ENCODE assay signal across 25 cellular contexts in genomic region chr20:25021336-25021735, GRCh38. TPM values are rescaled to one million over a fixed set of nuclear protein-coding genes. Genes with fewer than 3 reads are reported as not detected.
DNase-seq lines count a peak whose midpoint lies in the region; ATAC-seq and TF ChIP-seq lines count a peak whose summit lies in the region.
"Had no signal": no experiment of that assay in that cellular context is flagged by ENCODE, and none has a peak within 500 bp of the region (broad histone marks: within the 10 kb centered on the region; RNA-seq: fewer than 3 reads in every experiment).

No MANE protein-coding gene starts in this region.

- WGBS in heart right ventricle, 2 donors: 88 to 91% methylated on average over 6 of the region's 6 CpGs
- WGBS in stomach, 5 donors: 83 to 96% (median 94%) methylated on average over 2 to 6 of the region's 6 CpGs

- CTCF ChIA-PET in HEK293T (lab: Yijun Ruan, JAX): no interaction called here

- H3K4me1 Mint-ChIP-seq in osteocyte (ENCODE audit: unreplicated experiment): no peaks in the 10 kb centered on the region

- H3K4me3 ChIP-seq in heart right ventricle (no peak overlapping the region), stomach (no peak overlapping the region), BE2C (ENCODE audit: low read depth, low read length) (no peak overlapping the region)
- H3K4me3 ChIP-seq: GM23338, K562, SJSA1 had no signal

- peak overlapping the region in 7 of 10 donors; percentile 7 to 58 (median 47) for H3K27ac ChIP-seq in heart right ventricle
- peak overlapping the region in 3 of 5 donors; percentile 33 to 81 (median 69) for H3K27ac ChIP-seq in stomach
- H3K27ac ChIP-seq: 22Rv1, SJSA1 had no signal

- TF ChIP-seq POLR2A in stomach (IDR thresholded peaks at IDR 0.05): no peak

- ATAC-seq in heart right ventricle (no peak), left ventricle myocardium superior (no peak)
- ATAC-seq: GM23338, K562, PC-3 had no signal

- H3K9me3 ChIP-seq in heart right ventricle: no peaks in the 10 kb centered on the region
- no peaks in the 10 kb centered on the region for H3K9me3 ChIP-seq in stomach
- no peaks in the 10 kb centered on the region for H3K9me3 ChIP-seq in BE2C
- H3K9me3 ChIP-seq: SJSA1 had no signal

- H3K27ac Mint-ChIP-seq in osteocyte (ENCODE audit: unreplicated experiment): no peak overlapping the region
- H3K27ac Mint-ChIP-seq: CD4-positive, alpha-beta T cell; GM23338; H9; HFFc6 had no signal

- no peaks in the 10 kb centered on the region for H3K36me3 Mint-ChIP-seq in osteocyte (ENCODE audit: unreplicated experiment)

- H3K4me1 ChIP-seq in heart right ventricle (peaks cover 0 to 63% (median 28%) of the 10 kb centered on the region in 9 donors), stomach (peaks cover 38 to 84% (median 78%) of the 10 kb centered on the region in 4 donors), BE2C (no peaks in the 10 kb centered on the region)
- H3K4me1 ChIP-seq: SJSA1 had no signal

- intact Hi-C loops in heart right ventricle (cut with DNase I): loop anchor here in 1 of 10 donors (2.0 kb wide), 1 partner anchor 19 kb away; no protein-coding TSS in a partner anchor
- intact Hi-C loops in left ventricle myocardium superior (cut with micrococcal nuclease): no loop called here
- intact Hi-C loops in stomach (cut with DNase I; ENCODE audit: low total_unique reads): no loop called here

- no peak for DNase-seq in heart right ventricle
- no peak for DNase-seq in left ventricle myocardium superior
- DNase-seq in mesenteric fat pad (ENCODE audit: low spot score): peak; percentile 72
- peak; percentile 16 for DNase-seq in stomach
- no peak for DNase-seq in BE2C
- no peak for DNase-seq in HEK293T (ENCODE audit: extremely low spot score)
- no peak for DNase-seq in osteocyte (ENCODE audit: extremely low spot score, unreplicated experiment)
- DNase-seq: ACHN; CD4-positive, alpha-beta T cell; H9; HFFc6; Kasumi-1; NCI-H1092 treated with DMSO at 0.1 percent for 48 hours; NCI-H1436; NCI-H187 treated with DMSO at 0.1 percent for 48 hours; NCI-H2171 treated with DMSO at 0.1 percent for 48 hours; NCI-H345; NCI-H524; NCI-H748 treated with DMSO at 0.1 percent for 48 hours; NK-92 treated with Interleukin-12 subunit alpha and Interleukin-12 subunit beta, amount 100 ng/mL, for 24 hours; PC-3 had no signal

- H3K27me3 Mint-ChIP-seq in osteocyte (ENCODE audit: unreplicated experiment): no peaks in the 10 kb centered on the region
- H3K27me3 Mint-ChIP-seq: CD4-positive, alpha-beta T cell had no signal

- H3K4me3 Mint-ChIP-seq in osteocyte (ENCODE audit: unreplicated experiment): no peak overlapping the region
- H3K4me3 Mint-ChIP-seq: CD4-positive, alpha-beta T cell; GM23338; H9; HFFc6 had no signal

- H3K36me3 ChIP-seq in heart right ventricle: peaks cover 0 to 73% (median 23%) of the 10 kb centered on the region in 9 donors
- H3K36me3 ChIP-seq in stomach: peaks cover 12 to 66% (median 50%) of the 10 kb centered on the region in 4 donors
- no peaks in the 10 kb centered on the region for H3K36me3 ChIP-seq in BE2C
- H3K36me3 ChIP-seq: SJSA1 had no signal

- H3K9me3 Mint-ChIP-seq in osteocyte (ENCODE audit: unreplicated experiment): no peaks in the 10 kb centered on the region
- H3K9me3 Mint-ChIP-seq: CD4-positive, alpha-beta T cell; GM23338; H9; HFFc6 had no signal

- POLR2A ChIA-PET in HEK293T (lab: Yijun Ruan, JAX): no interaction called here

- no peak for TF ChIP-seq CTCF in heart right ventricle (IDR thresholded peaks at IDR 0.05)
- TF ChIP-seq CTCF in stomach (IDR thresholded peaks at IDR 0.05): no peak
- no peak for TF ChIP-seq CTCF in BE2C (IDR thresholded peaks at IDR 0.05; ENCODE audit: low read depth, low read length)
- no peak for TF ChIP-seq CTCF in osteocyte (IDR thresholded peaks at IDR 0.05)

- TF ChIP-seq EP300 in stomach (IDR thresholded peaks at IDR 0.05): no peak

- H3K27me3 ChIP-seq in heart right ventricle (no peaks in the 10 kb centered on the region), stomach (no peaks in the 10 kb centered on the region), BE2C (no peaks in the 10 kb centered on the region)
- H3K27me3 ChIP-seq: SJSA1 had no signal

TF ChIP-seq in HEK293T, 16 proteins besides CTCF, POLR2A, EP300 and RAD21:
- TF ChIP-seq SUZ12 (IDR thresholded peaks at IDR 0.05) (no peak), L3MBTL2 (conservative IDR thresholded peaks at IDR 0.05) (no peak), SP1 (IDR thresholded peaks at IDR 0.05) (no peak), TARDBP (IDR thresholded peaks at IDR 0.05) (no peak), CTBP1 (IDR thresholded peaks at IDR 0.05; ENCODE audit: borderline replicate concordance) (no peak), ARNT (IDR thresholded peaks at IDR 0.05) (no peak), BHLHE40 (IDR thresholded peaks at IDR 0.05; ENCODE audit: borderline replicate concordance) (no peak), FOXK2 (IDR thresholded peaks at IDR 0.05) (no peak), PKNOX1 (IDR thresholded peaks at IDR 0.05) (no peak), FOXA1 (IDR thresholded peaks at IDR 0.05) (no peak)
TF ChIP-seq in HEK293T: peak in this region for 0.

RNA-seq across cellular contexts. Expression of gene APMAP, which starts 28.8 kb away (rescaled TPM):
- total RNA-seq in heart right ventricle (10 to 100 TPM; 22.5 to 44.6 (median 33.1) TPM), left ventricle myocardium superior (25.9 TPM), mesenteric fat pad (166 TPM), stomach (10 to 100 TPM; 12.3 to 55.6 (median 39.3) TPM), osteocyte (76.3 and 80.0 TPM in 2 replicates)
- polyA plus RNA-seq in heart right ventricle (10 to 100 TPM; 15.3 to 48.5 TPM), stomach (10 to 100 TPM; 14.4 to 29.5 (median 24.8) TPM)
- polyA plus RNA-seq in BE2C (2012; ENCODE audit: insufficient read depth, insufficient read length, low read depth): 120 TPM

RNA-seq across cellular contexts. Expression of gene ACSS1, which starts 36.6 kb away (rescaled TPM):
- total RNA-seq in heart right ventricle: 100 to 1,000 TPM in 3 of 10 donors, 10 to 100 TPM in 7; 72.5 to 114 (median 87.4) TPM
- 10 to 100 TPM; 29.7 to 62.2 TPM for polyA plus RNA-seq in heart right ventricle
- 164 TPM for total RNA-seq in left ventricle myocardium superior
- total RNA-seq in mesenteric fat pad: 14.3 TPM
- total RNA-seq in stomach: 100 to 1,000 TPM in 1 of 5 donors, 10 to 100 TPM in 3, 1 to 10 TPM in 1; 7.0 to 135 (median 35.6) TPM
- 10 to 100 TPM; 35.3 to 37.7 (median 35.9) TPM for polyA plus RNA-seq in stomach
- not detected for polyA plus RNA-seq in BE2C (2012; ENCODE audit: insufficient read depth, insufficient read length, low read depth)
- total RNA-seq in osteocyte: 7.6 and 8.2 TPM in 2 replicates

Comparison
In these comparisons a context has a peak if more than half of its experiments do, and no peak if none do; other contexts are left out.
1. DNase-seq: peak in mesenteric fat pad (single experiment) and stomach (single experiment); none in heart right ventricle (0 of 2), left ventricle myocardium superior (single experiment), BE2C (single experiment), HEK293T (single experiment) and osteocyte (single experiment).